Comparison of ENCODE assay signal across 23 cellular contexts in the genomic region with DNA sequence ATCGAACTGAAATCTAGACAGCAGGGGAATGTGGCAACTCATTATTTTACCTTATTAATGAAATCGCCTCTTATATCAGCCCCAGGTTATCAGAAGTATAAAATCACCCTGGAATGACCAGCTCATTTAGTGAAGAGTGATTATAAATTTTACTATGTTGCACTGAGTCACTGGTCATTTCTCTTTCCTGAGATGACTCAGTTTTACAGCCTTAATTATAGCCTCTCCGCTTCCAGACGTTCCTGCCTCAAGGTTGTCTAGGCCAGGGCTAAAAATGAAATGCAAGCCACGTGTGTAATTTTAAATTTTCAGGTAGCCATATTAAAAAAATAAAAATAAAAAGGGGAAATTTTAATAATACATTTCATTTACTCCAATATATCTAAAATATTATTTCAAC. TPM values are rescaled to one million over a fixed set of nuclear protein-coding genes. Genes with fewer than 3 reads are reported as not detected.
DNase-seq lines count a peak whose midpoint lies in the region; ATAC-seq, FAIRE-seq and TF ChIP-seq lines count a peak whose summit lies in the region.
"Had no signal": no experiment of that assay in that cellular context is flagged by ENCODE, and none has a peak within 500 bp of the region (broad histone marks: within the 10 kb centered on the region; RNA-seq: fewer than 3 reads in every experiment).

No MANE protein-coding gene starts in this region.

- FAIRE-seq in D721Med (lab: Jason Lieb, UNC) = no peak
- FAIRE-seq: GM19239, keratinocyte, urothelium cell line had no signal

- peaks cover 0 to 23% of the 10 kb centered on the region in 2 donors for H3K36me3 ChIP-seq in adrenal gland (replicated peaks in 1 of 2)
- peaks cover 61% of the 10 kb centered on the region for H3K36me3 ChIP-seq in lower lobe of right lung

- H3K27me3 ChIP-seq in adrenal gland (no peaks in the 10 kb centered on the region), lower lobe of right lung (ENCODE audit: low read depth) (no peaks in the 10 kb centered on the region)
- H3K27me3 ChIP-seq: heart right ventricle, stomach had no signal

- no peak for ATAC-seq in lower lobe of right lung
- ATAC-seq: activated CD8-positive, alpha-beta T cell treated with anti-CD3 and anti-CD28 coated beads, Interleukin-2, amount 10 ng/mL, durations not matched to agents 7 days and 5 days; heart right ventricle; WTC11 had no signal

- no peak for TF ChIP-seq POLR2A in adrenal gland (IDR thresholded peaks at IDR 0.05)

- TF ChIP-seq CTCF in adrenal gland (IDR thresholded peaks at IDR 0.05) (no peak), D721Med (IDR thresholded peaks at IDR 0.05; ENCODE audit: insufficient read depth, missing control alignments) (no peak), lower lobe of right lung (IDR thresholded peaks at IDR 0.05) (no peak)

- H3K27ac ChIP-seq in adrenal gland (peak overlapping the region in 2 of 5 donors; percentile 26 to 62), lower lobe of right lung (no peak overlapping the region)
- H3K27ac ChIP-seq: heart right ventricle, stomach had no signal

- intact Hi-C loops in adrenal gland (cut with DNase I) = no loop called here
- intact Hi-C loops in lower lobe of right lung (cut with DNase I) = no loop called here

- H3K4me3 ChIP-seq in adrenal gland = no peak overlapping the region
- H3K4me3 ChIP-seq in lower lobe of right lung = no peak overlapping the region
- H3K4me3 ChIP-seq: heart right ventricle, stomach had no signal

- WGBS in adrenal gland, 4 donors = 46 to 58% (median 53%) methylated on average over 5 of the region's 5 CpGs

- H3K4me1 ChIP-seq in adrenal gland (replicated peaks in 1 of 2) (peaks cover 0 to 7% of the 10 kb centered on the region in 2 donors), lower lobe of right lung (no peaks in the 10 kb centered on the region)
- H3K4me1 ChIP-seq: heart right ventricle, stomach had no signal

- H3K9me3 ChIP-seq in adrenal gland (replicated peaks in 1 of 3) = no peaks in the 10 kb centered on the region
- no peaks in the 10 kb centered on the region for H3K9me3 ChIP-seq in lower lobe of right lung
- H3K9me3 ChIP-seq: heart right ventricle, stomach had no signal

- DNase-seq in AG08395 (ENCODE audit: low spot score) = peak; percentile 63
- DNase-seq in HCEC 1CT = peak; percentile 43
- peak in 6 of 7 donors; percentile 35 to 63 (median 55) for DNase-seq in adrenal gland
- peak; percentile 19 for DNase-seq in kidney tubule cell (ENCODE audit: low spot score)
- no peak for DNase-seq in NCI-H1417 treated with DMSO at 0.1 percent for 48 hours (lab: John Stamatoyannopoulos, UW)
- DNase-seq in NCI-H2029 (lab: John Stamatoyannopoulos, UW) = no peak
- DNase-seq in D721Med (ENCODE audit: insufficient read length, low spot score) = no peak
- no peak for DNase-seq in lower lobe of right lung
- DNase-seq: activated CD8-positive, alpha-beta T cell treated with anti-CD3 and anti-CD28 coated beads, Interleukin-2, amount 10 ng/mL, durations not matched to agents 7 days and 5 days; AML-193; Calu3; cortex of kidney; erythroblast; heart right ventricle; KG1; midbrain; NCI-H1092 treated with DMSO at 0.1 percent for 48 hours; NCI-H2171; stomach had no signal

RNA-seq across cellular contexts. Expression of a gene that starts 33.3 kb away (rescaled TPM):
- total RNA-seq in adrenal gland (10 to 100 TPM in 4 of 8 donors, 1 to 10 TPM in 4; 4.8 to 16.6 (median 9.7) TPM), lower lobe of right lung (5.0 TPM)
- 10 to 100 TPM in 1 of 3 donors, 1 to 10 TPM in 2; 2.5 to 14.3 (median 4.8) TPM for polyA plus RNA-seq in adrenal gland

RNA-seq across cellular contexts. Expression of a gene that starts 45.7 kb away (rescaled TPM):
- total RNA-seq in adrenal gland (100 to 1,000 TPM in 1 of 8 donors, 10 to 100 TPM in 7; 47.7 to 105 (median 53.5) TPM), lower lobe of right lung (32.7 TPM)
- 100 to 1,000 TPM in 1 of 3 donors, 10 to 100 TPM in 2; 41.3 to 121 (median 61.9) TPM for polyA plus RNA-seq in adrenal gland

RNA-seq across cellular contexts. Expression of a gene that starts 46.0 kb away (rescaled TPM):
- 10 to 100 TPM; 35.6 to 95.0 (median 45.1) TPM for total RNA-seq in adrenal gland
- polyA plus RNA-seq in adrenal gland = 100 to 1,000 TPM in 1 of 3 donors, 10 to 100 TPM in 2; 31.7 to 103 (median 36.7) TPM
- total RNA-seq in lower lobe of right lung = 15.3 TPM

Comparison
In these comparisons a context has a peak if more than half of its experiments do, and no peak if none do; other contexts are left out.
1. DNase-seq: peak in AG08395 (single experiment), HCEC 1CT (single experiment), adrenal gland (6 of 7) and kidney tubule cell (single experiment); none in NCI-H1417 treated with DMSO at 0.1 percent for 48 hours (single experiment), NCI-H2029 (single experiment), D721Med (single experiment) and lower lobe of right lung (single experiment).